In genomic region chr5:159332800-159333563, GRCh38 we compare ENCODE assay signal across 18 cellular contexts. TPM values are rescaled to one million over a fixed set of nuclear protein-coding genes. Genes with fewer than 3 reads are reported as not detected.
DNase-seq lines count a peak whose midpoint lies in the region; ATAC-seq, FAIRE-seq and TF ChIP-seq lines count a peak whose summit lies in the region.
"Had no signal": no experiment of that assay in that cellular context is flagged by ENCODE, and none has a peak within 500 bp of the region (broad histone marks: within the 10 kb centered on the region; RNA-seq: fewer than 3 reads in every experiment).

No MANE protein-coding gene starts in this region.

- H3K4me3 ChIP-seq in osteoblast (ENCODE audit: insufficient read depth, low read length) (no peak overlapping the region), mucosa of descending colon (no peak overlapping the region)
- H3K4me3 ChIP-seq: esophagus squamous epithelium, vagina had no signal

- intact Hi-C loops in activated T-helper 1 cell treated with anti-CD3 and anti-CD28 coated beads, Interleukin-12 subunit alpha, Interleukin-12 subunit beta, Interleukin-2, Interleukin-4 antibody, amounts not matched to agents 30 ng/mL and 10 ng/mL and 1 ng/mL, durations not matched to agents 14 hours and 24 hours and 36 hours (cut with micrococcal nuclease) = loop anchor here (5.0 kb wide), 3 partner anchors 156 to 654 kb away; no protein-coding TSS in a partner anchor
- intact Hi-C loops in mucosa of descending colon (cut with DNase I, micrococcal nuclease) = no loop called here

- DNase-seq in GM18507 (ENCODE audit: extremely low spot score, insufficient read length, low read depth) = no peak
- DNase-seq in activated T-helper 1 cell treated with anti-CD3 and anti-CD28 coated beads, Interleukin-12 subunit alpha, Interleukin-12 subunit beta, Interleukin-2, Interleukin-4 antibody, amounts not matched to agents 30 ng/mL and 10 ng/mL and 1 ng/mL, durations not matched to agents 14 hours and 24 hours and 36 hours (ENCODE audit: low spot score) = no peak
- DNase-seq in osteoblast (ENCODE audit: insufficient read length, low spot score, missing footprints) = no peak
- no peak for DNase-seq in mucosa of descending colon
- DNase-seq: activated T-cell treated with anti-CD3 and anti-CD28 coated beads, Interleukin-2, amount 50 U/mL, for 48 hours; aorta; dermis blood vessel endothelial cell; esophagus squamous epithelium; GF-D8; naive thymus-derived CD8-positive, alpha-beta T cell; NCI-H146; NCI-H510A; right cardiac atrium; stimulated activated CD4-positive, alpha-beta T cell treated with anti-CD3 and anti-CD28 coated beads, Interleukin-4, amount 100 ng/mL, for 1 hour had no signal

- no peak for TF ChIP-seq CTCF in osteoblast (IDR thresholded peaks at IDR 0.05; ENCODE audit: extremely low read depth, low read depth, low read length)
- no peak for TF ChIP-seq CTCF in mucosa of descending colon (IDR thresholded peaks at IDR 0.05)

- peaks cover 20% of the 10 kb centered on the region for H3K27me3 Mint-ChIP-seq in activated T-helper 1 cell treated with anti-CD3 and anti-CD28 coated beads, Interleukin-12 subunit alpha, Interleukin-12 subunit beta, Interleukin-2, Interleukin-4 antibody, amounts not matched to agents 30 ng/mL and 10 ng/mL and 1 ng/mL, durations not matched to agents 14 hours and 24 hours and 36 hours (ENCODE audit: insufficient read depth)
- H3K27me3 Mint-ChIP-seq in stimulated activated memory B cell treated with anti-CD40 and anti-IgM and Interleukin-4, amounts not matched to agents 10 μg/mL and 1 μg/mL and 100 μg/mL, for 72 hours = no peaks in the 10 kb centered on the region

- no peak overlapping the region for H3K27ac ChIP-seq in osteoblast (ENCODE audit: low read depth, low read length)
- H3K27ac ChIP-seq: esophagus squamous epithelium, vagina had no signal

- H3K79me2 ChIP-seq in osteoblast (ENCODE audit: insufficient read depth, low read length) = no peaks in the 10 kb centered on the region

- H3K36me3 Mint-ChIP-seq in activated T-helper 1 cell treated with anti-CD3 and anti-CD28 coated beads, Interleukin-12 subunit alpha, Interleukin-12 subunit beta, Interleukin-2, Interleukin-4 antibody, amounts not matched to agents 30 ng/mL and 10 ng/mL and 1 ng/mL, durations not matched to agents 14 hours and 24 hours and 36 hours (ENCODE audit: low read depth) = peaks cover 11% of the 10 kb centered on the region
- no peaks in the 10 kb centered on the region for H3K36me3 Mint-ChIP-seq in stimulated activated memory B cell treated with anti-CD40 and anti-IgM and Interleukin-4, amounts not matched to agents 10 μg/mL and 1 μg/mL and 100 μg/mL, for 72 hours
- H3K36me3 Mint-ChIP-seq: naive thymus-derived CD8-positive, alpha-beta T cell had no signal

- no peaks in the 10 kb centered on the region for H4K20me1 ChIP-seq in osteoblast (ENCODE audit: insufficient read depth, low read length)

- no peaks in the 10 kb centered on the region for H3K27me3 ChIP-seq in osteoblast (ENCODE audit: insufficient read depth, low read length)
- H3K27me3 ChIP-seq: vagina had no signal

- H2AFZ ChIP-seq in osteoblast (ENCODE audit: low read length) = no peak overlapping the region

- H3K36me3 ChIP-seq in osteoblast (ENCODE audit: insufficient read depth, low read length) = no peaks in the 10 kb centered on the region
- no peaks in the 10 kb centered on the region for H3K36me3 ChIP-seq in mucosa of descending colon (ENCODE audit: low read depth)
- H3K36me3 ChIP-seq: esophagus squamous epithelium, vagina had no signal

- peaks cover 10% of the 10 kb centered on the region for H3K4me1 ChIP-seq in osteoblast (ENCODE audit: insufficient read depth, low read length)
- H3K4me1 ChIP-seq in mucosa of descending colon (ENCODE audit: low read depth) = peaks cover 4% of the 10 kb centered on the region

- H3K9me3 Mint-ChIP-seq in activated T-helper 1 cell treated with anti-CD3 and anti-CD28 coated beads, Interleukin-12 subunit alpha, Interleukin-12 subunit beta, Interleukin-2, Interleukin-4 antibody, amounts not matched to agents 30 ng/mL and 10 ng/mL and 1 ng/mL, durations not matched to agents 14 hours and 24 hours and 36 hours = peaks cover 5% of the 10 kb centered on the region
- peaks cover 4% of the 10 kb centered on the region for H3K9me3 Mint-ChIP-seq in stimulated activated memory B cell treated with anti-CD40 and anti-IgM and Interleukin-4, amounts not matched to agents 10 μg/mL and 1 μg/mL and 100 μg/mL, for 72 hours
- H3K9me3 Mint-ChIP-seq: naive thymus-derived CD8-positive, alpha-beta T cell had no signal

- ATAC-seq in HG03060 (IDR thresholded peaks at IDR 0.05; ENCODE audit: low read depth, unreplicated experiment) = peak; percentile 41
- peak; percentile 86 for ATAC-seq in stimulated activated memory B cell treated with anti-CD40 and anti-IgM and Interleukin-4, amounts not matched to agents 10 μg/mL and 1 μg/mL and 100 μg/mL, for 72 hours
- no peak for ATAC-seq in HG03521 (IDR thresholded peaks at IDR 0.05; ENCODE audit: unreplicated experiment)
- no peak for ATAC-seq in mucosa of descending colon
- ATAC-seq: naive thymus-derived CD8-positive, alpha-beta T cell; right cardiac atrium had no signal

- peak overlapping the region; percentile 28 for H3K4me3 Mint-ChIP-seq in activated T-helper 1 cell treated with anti-CD3 and anti-CD28 coated beads, Interleukin-12 subunit alpha, Interleukin-12 subunit beta, Interleukin-2, Interleukin-4 antibody, amounts not matched to agents 30 ng/mL and 10 ng/mL and 1 ng/mL, durations not matched to agents 14 hours and 24 hours and 36 hours
- H3K4me3 Mint-ChIP-seq in stimulated activated memory B cell treated with anti-CD40 and anti-IgM and Interleukin-4, amounts not matched to agents 10 μg/mL and 1 μg/mL and 100 μg/mL, for 72 hours = peak overlapping the region; percentile 85

- H3K4me1 Mint-ChIP-seq in activated T-helper 1 cell treated with anti-CD3 and anti-CD28 coated beads, Interleukin-12 subunit alpha, Interleukin-12 subunit beta, Interleukin-2, Interleukin-4 antibody, amounts not matched to agents 30 ng/mL and 10 ng/mL and 1 ng/mL, durations not matched to agents 14 hours and 24 hours and 36 hours (ENCODE audit: low read depth) = peaks cover 73% of the 10 kb centered on the region
- H3K4me1 Mint-ChIP-seq in stimulated activated memory B cell treated with anti-CD40 and anti-IgM and Interleukin-4, amounts not matched to agents 10 μg/mL and 1 μg/mL and 100 μg/mL, for 72 hours = peaks cover 60% of the 10 kb centered on the region

- H3K27ac Mint-ChIP-seq in activated T-helper 1 cell treated with anti-CD3 and anti-CD28 coated beads, Interleukin-12 subunit alpha, Interleukin-12 subunit beta, Interleukin-2, Interleukin-4 antibody, amounts not matched to agents 30 ng/mL and 10 ng/mL and 1 ng/mL, durations not matched to agents 14 hours and 24 hours and 36 hours = no peak overlapping the region
- H3K27ac Mint-ChIP-seq in stimulated activated memory B cell treated with anti-CD40 and anti-IgM and Interleukin-4, amounts not matched to agents 10 μg/mL and 1 μg/mL and 100 μg/mL, for 72 hours = peak overlapping the region; percentile 90

- peak; percentile 68 for FAIRE-seq in GM18507 (lab: Jason Lieb, UNC)

- no peaks in the 10 kb centered on the region for H3K9me3 ChIP-seq in osteoblast (ENCODE audit: low read depth, low read length)
- H3K9me3 ChIP-seq in mucosa of descending colon = no peaks in the 10 kb centered on the region
- H3K9me3 ChIP-seq: esophagus squamous epithelium, vagina had no signal

- H3K4me2 ChIP-seq in osteoblast (ENCODE audit: insufficient read depth, low read length) = no peak overlapping the region

RNA-seq across cellular contexts. Expression of gene IL12B, which starts 2.7 kb away (rescaled TPM):
- total RNA-seq in activated T-helper 1 cell treated with anti-CD3 and anti-CD28 coated beads, Interleukin-12 subunit alpha, Interleukin-12 subunit beta, Interleukin-2, Interleukin-4 antibody, amounts not matched to agents 30 ng/mL and 10 ng/mL and 1 ng/mL, durations not matched to agents 14 hours and 24 hours and 36 hours = not detected in 2 replicates
- total RNA-seq in osteoblast (not detected in 2 replicates), mucosa of descending colon (not detected)
- total RNA-seq: aorta; dermis blood vessel endothelial cell; esophagus squamous epithelium; naive thymus-derived CD8-positive, alpha-beta T cell; right cardiac atrium; vagina had no signal

Comparison
In these comparisons a context has a peak if more than half of its experiments do, and no peak if none do; other contexts are left out.
1. ATAC-seq: peak in HG03060 (single experiment) and stimulated activated memory B cell treated with anti-CD40 and anti-IgM and Interleukin-4, amounts not matched to agents 10 μg/mL and 1 μg/mL and 100 μg/mL, for 72 hours (single experiment); none in HG03521 (single experiment) and mucosa of descending colon (single experiment).